In the genomic region with DNA sequence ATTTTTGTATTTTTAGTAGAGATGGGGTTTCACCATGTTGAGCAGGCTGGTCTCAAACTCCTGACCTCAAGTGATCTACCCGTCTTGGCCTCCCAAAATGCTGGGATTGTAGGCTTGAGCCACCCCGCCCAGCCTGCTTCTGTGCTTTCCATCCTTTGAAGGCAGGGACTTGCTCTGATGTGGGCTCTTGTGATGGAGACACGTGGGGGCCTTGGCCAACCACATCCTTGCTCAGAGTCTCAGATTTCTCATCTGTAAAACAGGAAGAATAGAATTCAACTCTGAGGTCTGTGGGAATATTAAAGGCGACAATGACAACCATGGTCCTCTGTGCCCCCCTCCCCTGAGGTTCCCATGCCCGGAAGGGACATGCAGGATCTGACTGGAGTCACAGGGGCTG, we compare ENCODE assay signal across 14 cellular contexts. TPM values are rescaled to one million over a fixed set of nuclear protein-coding genes. Genes with fewer than 3 reads are reported as not detected.
DNase-seq lines count a peak whose midpoint lies in the region; ATAC-seq and TF ChIP-seq lines count a peak whose summit lies in the region.
"Had no signal": no experiment of that assay in that cellular context is flagged by ENCODE, and none has a peak within 500 bp of the region (broad histone marks: within the 10 kb centered on the region; RNA-seq: fewer than 3 reads in every experiment).

No MANE protein-coding gene starts in this region.

- TF ChIP-seq CTCF in colonic mucosa (IDR thresholded peaks at IDR 0.05): no peak

- ATAC-seq in HG03108 (IDR thresholded peaks at IDR 0.05; ENCODE audit: unreplicated experiment) (no peak), aorta (ENCODE audit: low FRiP score) (no peak), HG02763 (IDR thresholded peaks at IDR 0.05; ENCODE audit: unreplicated experiment) (no peak)
- ATAC-seq: right lobe of liver had no signal

- no peak overlapping the region for H3K27ac ChIP-seq in colonic mucosa
- no peak overlapping the region for H3K27ac ChIP-seq in aorta (ENCODE audit: low read depth in 1 of 2, low read length in 2 of 2)
- H3K27ac ChIP-seq: breast epithelium, esophagus muscularis mucosa, PC-9, right lobe of liver had no signal

- H3K27me3 ChIP-seq in colonic mucosa (no peaks in the 10 kb centered on the region), aorta (ENCODE audit: control insufficient read depth in 1 of 2, insufficient read depth in 2 of 2, low read length in 1 of 2) (no peaks in the 10 kb centered on the region)
- H3K27me3 ChIP-seq: breast epithelium, right lobe of liver had no signal

- H3K36me3 ChIP-seq in colonic mucosa (no peaks in the 10 kb centered on the region), aorta (ENCODE audit: control insufficient read depth in 1 of 2, insufficient read depth in 2 of 2, low read length in 1 of 2) (no peaks in the 10 kb centered on the region)
- H3K36me3 ChIP-seq: breast epithelium, esophagus muscularis mucosa, right lobe of liver had no signal

- no peak overlapping the region for H3K4me3 ChIP-seq in colonic mucosa
- no peak overlapping the region for H3K4me3 ChIP-seq in aorta (ENCODE audit: low read length in 2 of 2)
- H3K4me3 ChIP-seq: breast epithelium, esophagus muscularis mucosa, PC-9, right lobe of liver had no signal

- intact Hi-C loops in colonic mucosa (cut with DNase I): no loop called here
- intact Hi-C loops in aorta (cut with DNase I): no loop called here

- WGBS in aorta, 2 donors: 67 to 69% methylated on average over 5 of the region's 5 CpGs

- H3K9me3 ChIP-seq in colonic mucosa: no peaks in the 10 kb centered on the region
- no peaks in the 10 kb centered on the region for H3K9me3 ChIP-seq in aorta (ENCODE audit: control insufficient read depth, low read length)
- H3K9me3 ChIP-seq: breast epithelium, esophagus muscularis mucosa, right lobe of liver had no signal

- H3K4me1 ChIP-seq in colonic mucosa: peaks cover 3% of the 10 kb centered on the region
- H3K4me1 ChIP-seq in aorta (ENCODE audit: control insufficient read depth in 1 of 2, insufficient read depth in 2 of 2, low read length in 2 of 2): no peaks in the 10 kb centered on the region

- DNase-seq in stimulated activated CD4-positive, alpha-beta T cell treated with anti-CD3 and anti-CD28 coated beads, Interleukin-15, amount 100 ng/mL, for 24 hours: peak; percentile 53
- no peak for DNase-seq in stimulated activated CD4-positive, alpha-beta T cell treated with anti-CD3 and anti-CD28 coated beads, Interleukin-2, amount 100 ng/mL, for 48 hours
- peak; percentile 41 for DNase-seq in activated T-cell treated with anti-CD3 and anti-CD28 coated beads for 1 hour (ENCODE audit: low read depth)
- peak; percentile 28 for DNase-seq in colonic mucosa
- no peak for DNase-seq in aorta
- DNase-seq in NCI-H1436 treated with DMSO at 0.1 percent for 48 hours (lab: John Stamatoyannopoulos, UW): no peak
- DNase-seq: EL, NCI-H2029 treated with DMSO at 0.1 percent for 48 hours, right lobe of liver had no signal

- no peak overlapping the region for H3K9ac ChIP-seq in colonic mucosa (ENCODE audit: low read depth in 2 of 2, low read length in 2 of 2)

RNA-seq across cellular contexts. Expression of a gene that starts 3.8 kb away (rescaled TPM):
- total RNA-seq in colonic mucosa (10 to 100 TPM; 45.7 to 90.2 TPM), aorta (10 to 100 TPM; 35.7 to 62.7 TPM)
- polyA plus RNA-seq in aorta: 10 to 100 TPM; 14.4 to 68.7 TPM

RNA-seq across cellular contexts. Expression of a gene that starts 25.0 kb away (rescaled TPM):
- 100 to 1,000 TPM; 118 to 160 TPM for total RNA-seq in colonic mucosa
- total RNA-seq in aorta: 1 to 10 TPM in 1 of 2 donors, not detected in 1; 2.1 TPM
- polyA plus RNA-seq in aorta: 10 to 100 TPM in 1 of 2 donors, not detected in 1; 22.8 TPM
- total RNA-seq: esophagus muscularis mucosa, PC-9 had no signal

RNA-seq across cellular contexts. Expression of a gene that starts 34.6 kb away (rescaled TPM):
- total RNA-seq in colonic mucosa (100 to 1,000 TPM in 1 of 2 donors, 10 to 100 TPM in 1; 91.8 to 125 TPM), aorta (10 to 100 TPM in 1 of 2 donors, 1 to 10 TPM in 1; 7.2 to 18.2 TPM)
- polyA plus RNA-seq in aorta: 10 to 100 TPM in 1 of 2 donors, 1 to 10 TPM in 1; 3.5 to 14.8 TPM

RNA-seq across cellular contexts. Expression of a gene that starts 44.6 kb away (rescaled TPM):
- 10 to 100 TPM; 66.1 to 97.0 TPM for total RNA-seq in colonic mucosa
- total RNA-seq in aorta: 10 to 100 TPM; 69.1 to 76.3 TPM
- polyA plus RNA-seq in aorta: 10 to 100 TPM; 26.0 to 44.6 TPM

RNA-seq across cellular contexts. Expression of a gene that starts 53.6 kb away (rescaled TPM):
- 10 to 100 TPM; 24.5 to 34.0 TPM for total RNA-seq in colonic mucosa
- 1 to 10 TPM; 4.0 to 5.5 TPM for total RNA-seq in aorta
- polyA plus RNA-seq in aorta: 10 to 100 TPM in 1 of 2 donors, 1 to 10 TPM in 1; 4.7 to 16.2 TPM

Comparison
In these comparisons a context has a peak if more than half of its experiments do, and no peak if none do; other contexts are left out.
1. DNase-seq: peak in stimulated activated CD4-positive, alpha-beta T cell treated with anti-CD3 and anti-CD28 coated beads, Interleukin-15, amount 100 ng/mL, for 24 hours (single experiment), activated T-cell treated with anti-CD3 and anti-CD28 coated beads for 1 hour (single experiment) and colonic mucosa (single experiment); none in stimulated activated CD4-positive, alpha-beta T cell treated with anti-CD3 and anti-CD28 coated beads, Interleukin-2, amount 100 ng/mL, for 48 hours (0 of 2), aorta (0 of 2) and NCI-H1436 treated with DMSO at 0.1 percent for 48 hours (single experiment).
2. RNA of a gene that starts 25.0 kb away (total RNA-seq): 118 to 160 TPM in colonic mucosa; 2.1 TPM in aorta; every median in the first group is over 10 times any median in the second.
3. RNA of a gene that starts 34.6 kb away (total RNA-seq): 91.8 to 125 TPM in colonic mucosa; 7.2 to 18.2 TPM in aorta; every median in the first group is over 4 times any median in the second.